15 cellular contexts compared by ENCODE assay signal in genomic region chr17:39639566-39640458, GRCh38. TPM values are rescaled to one million over a fixed set of nuclear protein-coding genes. Genes with fewer than 3 reads are reported as not detected.
DNase-seq lines count a peak whose midpoint lies in the region; ATAC-seq and TF ChIP-seq lines count a peak whose summit lies in the region.
"Had no signal": no experiment of that assay in that cellular context is flagged by ENCODE, and none has a peak within 500 bp of the region (broad histone marks: within the 10 kb centered on the region; RNA-seq: fewer than 3 reads in every experiment).

No MANE protein-coding gene starts in this region.

- ATAC-seq in naive thymus-derived CD8-positive, alpha-beta T cell: no peak
- ATAC-seq in HG02763 (IDR thresholded peaks at IDR 0.05; ENCODE audit: unreplicated experiment) (no peak), upper lobe of left lung (ENCODE audit: low FRiP score in 2 of 2) (no peak)
- ATAC-seq: heart right ventricle, left lobe of liver had no signal

- H2AK5ac ChIP-seq in H9 (ENCODE audit: insufficient read length, low read length): no peak overlapping the region

- POLR2A ChIA-PET in naive thymus-derived CD8-positive, alpha-beta T cell (lab: Charles Lee): interaction anchor here (0.5 to 4.0 kb wide), 5 partner anchors 12 to 383 kb away, joined by 3 to 26 read pairs (median 5); partner anchors contain the start of genes PNMT and TCAP

- H2BK120ac ChIP-seq in H9 (ENCODE audit: low read depth, low read length, poor library complexity, severe bottlenecking): no peak overlapping the region

- H3K23me2 ChIP-seq in H9 (ENCODE audit: insufficient read length, low read depth, low read length, poor library complexity, severe bottlenecking): peaks cover 9% of the 10 kb centered on the region

- no peak overlapping the region for H4K91ac ChIP-seq in H9 (ENCODE audit: insufficient read length, low read depth, low read length)

- DNase-seq in H9 (no peak), NCI-H146 (lab: John Stamatoyannopoulos, UW) (no peak), upper lobe of left lung (no peak)
- no peak for DNase-seq in naive thymus-derived CD8-positive, alpha-beta T cell
- DNase-seq in activated T-helper 2 cell treated with anti-CD3 and anti-CD28 coated beads, Interferon-gamma antibody, Interleukin-2, Interleukin-4, amounts not matched to agents 10 μg/mL and 5 μg/mL and 100 μg/mL, durations not matched to agents 14 hours and 24 hours and 36 hours (ENCODE audit: low spot score): no peak
- DNase-seq: activated CD4-positive, alpha-beta memory T cell treated with anti-CD3 and anti-CD28 coated beads, Interleukin-2, amount 10 ng/mL, durations not matched to agents 7 days and 5 days; activated naive CD4-positive, alpha-beta T cell treated with anti-CD3 and anti-CD28 coated beads, Interleukin-2, amount 10 ng/mL, durations not matched to agents 7 days and 5 days; heart right ventricle; SIG-M5 had no signal

- no peak overlapping the region for H3K23ac ChIP-seq in H9 (ENCODE audit: insufficient read length, low read depth, low read length)

- peaks cover 80 to 93% (median 87%) of the 10 kb centered on the region in 10 experiments for H3K4me1 ChIP-seq in BLaER1 treated with 17β-estradiol and CSF1 and Interleukin-3, amounts not matched to agents 10 nM and 100 nM
- peaks cover 9% of the 10 kb centered on the region; the same call in 1 of the 2 replicates for H3K4me1 ChIP-seq in H9 (ENCODE audit: insufficient read depth, low read length)
- peaks cover 64 to 85% (median 75%) of the 10 kb centered on the region in 4 donors for H3K4me1 ChIP-seq in upper lobe of left lung

- H4K8ac ChIP-seq in H9 (replicated peaks; ENCODE audit: insufficient read length, low read depth, low read length): no peak overlapping the region

- no peak for TF ChIP-seq POLR2A in upper lobe of left lung (IDR thresholded peaks at IDR 0.05)

- no peaks in the 10 kb centered on the region for H3K9me3 ChIP-seq in BLaER1 treated with 17β-estradiol and CSF1 and Interleukin-3, amounts not matched to agents 10 nM and 100 nM (replicated peaks in 1 of 11)
- no peaks in the 10 kb centered on the region for H3K9me3 ChIP-seq in H9 (ENCODE audit: control insufficient read depth, low read depth, low read length)
- H3K9me3 ChIP-seq in upper lobe of left lung: no peaks in the 10 kb centered on the region
- H3K9me3 ChIP-seq: heart right ventricle had no signal

- H3K36me3 ChIP-seq in BLaER1 treated with 17β-estradiol and CSF1 and Interleukin-3, amounts not matched to agents 10 nM and 100 nM: peaks cover 0 to 8% (median 1%) of the 10 kb centered on the region in 11 experiments; a peak in 4 of 22 replicates
- H3K36me3 ChIP-seq in upper lobe of left lung: no peaks in the 10 kb centered on the region
- H3K36me3 ChIP-seq: heart right ventricle had no signal

- no CpG with 5 or more reads among the region's 11 CpGs for WGBS in H9 (ENCODE audit: extremely low coverage, insufficient read length, low lambda C conversion rate)
- WGBS in upper lobe of left lung, 2 donors: 80 to 86% methylated on average over 9 to 11 of the region's 11 CpGs

- no peaks in the 10 kb centered on the region for H3K27me3 ChIP-seq in BLaER1 treated with 17β-estradiol and CSF1 and Interleukin-3, amounts not matched to agents 10 nM and 100 nM
- H3K27me3 ChIP-seq in H9 (ENCODE audit: insufficient read depth, low read length): no peaks in the 10 kb centered on the region
- H3K27me3 ChIP-seq in upper lobe of left lung: no peaks in the 10 kb centered on the region
- H3K27me3 ChIP-seq: heart right ventricle had no signal

- H3K9ac ChIP-seq in BLaER1 treated with 17β-estradiol and CSF1 and Interleukin-3, amounts not matched to agents 10 nM and 100 nM: peak overlapping the region in 7 of 11 experiments; percentile 14 to 96 (median 48); a peak in 9 of 22 replicates
- H3K9ac ChIP-seq in H9 (ENCODE audit: extremely low read depth, insufficient read length, low read length): no peak overlapping the region

- H3K4me1 Mint-ChIP-seq in H9 (peaks cover 64 to 66% of the 10 kb centered on the region in 2 experiments), brain (peaks cover 63% of the 10 kb centered on the region)
- H3K4me1 Mint-ChIP-seq in naive thymus-derived CD8-positive, alpha-beta T cell: peaks cover 53 to 85% (median 80%) of the 10 kb centered on the region in 4 donors
- peaks cover 29% of the 10 kb centered on the region for H3K4me1 Mint-ChIP-seq in activated T-helper 2 cell treated with anti-CD3 and anti-CD28 coated beads, Interferon-gamma antibody, Interleukin-2, Interleukin-4, amounts not matched to agents 10 μg/mL and 5 μg/mL and 100 μg/mL, durations not matched to agents 14 hours and 24 hours and 36 hours (ENCODE audit: low read depth)

- TF ChIP-seq CTCF in H9 (conservative IDR thresholded peaks at IDR 0.05) (no peak), brain (conservative IDR thresholded peaks at IDR 0.05) (no peak), upper lobe of left lung (IDR thresholded peaks at IDR 0.05) (no peak)

- H3K4ac ChIP-seq in H9 (ENCODE audit: low read depth, low read length): no peak overlapping the region

- H2AFZ ChIP-seq in H9 (ENCODE audit: low read length): no peak overlapping the region

- no peak overlapping the region for H3K18ac ChIP-seq in H9 (ENCODE audit: insufficient read length, low read depth, low read length)

- H3T11ph ChIP-seq in H9 (ENCODE audit: low read length): no peak overlapping the region

- H3K27ac ChIP-seq in BLaER1 treated with 17β-estradiol and CSF1 and Interleukin-3, amounts not matched to agents 10 nM and 100 nM: peak overlapping the region in 2 of 11 experiments; percentile 3 to 7; a peak in 3 of 22 replicates
- H3K27ac ChIP-seq in H9 (ENCODE audit: insufficient read length, low read depth, low read length) (no peak overlapping the region), upper lobe of left lung (peak overlapping the region in 2 of 4 donors; percentile 16 to 46)

- H2BK5ac ChIP-seq in H9 (ENCODE audit: insufficient read length, low read length): no peak overlapping the region

- H4K20me1 ChIP-seq in BLaER1 treated with 17β-estradiol and CSF1 and Interleukin-3, amounts not matched to agents 10 nM and 100 nM: peaks cover 52 to 73% (median 67%) of the 10 kb centered on the region in 11 experiments
- H4K20me1 ChIP-seq in H9 (ENCODE audit: control insufficient read depth, insufficient read depth, insufficient read length): no peaks in the 10 kb centered on the region

- no peaks in the 10 kb centered on the region for H3K79me1 ChIP-seq in H9 (ENCODE audit: insufficient read depth, low read depth, low read length, poor library complexity, severe bottlenecking)

- H3K4me2 ChIP-seq in BLaER1 treated with 17β-estradiol and CSF1 and Interleukin-3, amounts not matched to agents 10 nM and 100 nM: peak overlapping the region; percentile 30 to 99 (median 96); a peak in 21 of 22 replicates
- no peak overlapping the region for H3K4me2 ChIP-seq in H9 (ENCODE audit: insufficient read depth, insufficient read length, low read length)

- intact Hi-C loops in activated T-helper 2 cell treated with anti-CD3 and anti-CD28 coated beads, Interferon-gamma antibody, Interleukin-2, Interleukin-4, amounts not matched to agents 10 μg/mL and 5 μg/mL and 100 μg/mL, durations not matched to agents 14 hours and 24 hours and 36 hours (cut with micrococcal nuclease): loop anchor here (5.0 kb wide), 1 partner anchor 112 kb away; no protein-coding TSS in a partner anchor

- H3K36me3 Mint-ChIP-seq in H9 (ENCODE audit: insufficient read depth in 1 of 3, low read depth in 3 of 3) (peaks cover 0 to 3% (median 0%) of the 10 kb centered on the region in 3 experiments; a peak in 3 of 7 replicates), brain (no peaks in the 10 kb centered on the region)
- H3K36me3 Mint-ChIP-seq in naive thymus-derived CD8-positive, alpha-beta T cell: peaks cover 0 to 4% (median 0%) of the 10 kb centered on the region in 3 donors
- H3K36me3 Mint-ChIP-seq in activated T-helper 2 cell treated with anti-CD3 and anti-CD28 coated beads, Interferon-gamma antibody, Interleukin-2, Interleukin-4, amounts not matched to agents 10 μg/mL and 5 μg/mL and 100 μg/mL, durations not matched to agents 14 hours and 24 hours and 36 hours (ENCODE audit: low read depth): peaks cover 2% of the 10 kb centered on the region

- no peak overlapping the region for H3K14ac ChIP-seq in H9 (ENCODE audit: insufficient read depth, low read length)

- no peak overlapping the region for H2BK12ac ChIP-seq in H9 (ENCODE audit: insufficient read length, low read depth, low read length)

- H3K27me3 Mint-ChIP-seq in H9 (ENCODE audit: low read depth) (no peaks in the 10 kb centered on the region), brain (peaks cover 5% of the 10 kb centered on the region)
- H3K27me3 Mint-ChIP-seq in naive thymus-derived CD8-positive, alpha-beta T cell: no peaks in the 10 kb centered on the region
- no peaks in the 10 kb centered on the region for H3K27me3 Mint-ChIP-seq in activated T-helper 2 cell treated with anti-CD3 and anti-CD28 coated beads, Interferon-gamma antibody, Interleukin-2, Interleukin-4, amounts not matched to agents 10 μg/mL and 5 μg/mL and 100 μg/mL, durations not matched to agents 14 hours and 24 hours and 36 hours (ENCODE audit: low read depth)
- H3K27me3 Mint-ChIP-seq: activated CD4-positive, alpha-beta memory T cell treated with anti-CD3 and anti-CD28 coated beads, Interleukin-2, amount 10 ng/mL, durations not matched to agents 7 days and 5 days; activated naive CD4-positive, alpha-beta T cell treated with anti-CD3 and anti-CD28 coated beads, Interleukin-2, amount 10 ng/mL, durations not matched to agents 7 days and 5 days had no signal

- H3K4me3 Mint-ChIP-seq in H9: peak overlapping the region in 1 of 2 experiments; percentile 61; a peak in 3 of 5 replicates
- H3K4me3 Mint-ChIP-seq in brain: peak overlapping the region; percentile 47 to 76 (median 57)
- H3K4me3 Mint-ChIP-seq in naive thymus-derived CD8-positive, alpha-beta T cell: peak overlapping the region in 9 of 10 donors; percentile 28 to 88 (median 65)
- no peak overlapping the region for H3K4me3 Mint-ChIP-seq in activated T-helper 2 cell treated with anti-CD3 and anti-CD28 coated beads, Interferon-gamma antibody, Interleukin-2, Interleukin-4, amounts not matched to agents 10 μg/mL and 5 μg/mL and 100 μg/mL, durations not matched to agents 14 hours and 24 hours and 36 hours (ENCODE audit: low read depth)
- H3K4me3 Mint-ChIP-seq: activated CD4-positive, alpha-beta memory T cell treated with anti-CD3 and anti-CD28 coated beads, Interleukin-2, amount 10 ng/mL, durations not matched to agents 7 days and 5 days had no signal

- H3K9me3 Mint-ChIP-seq in H9: no peaks in the 10 kb centered on the region
- H3K9me3 Mint-ChIP-seq in brain: no peaks in the 10 kb centered on the region
- no peaks in the 10 kb centered on the region for H3K9me3 Mint-ChIP-seq in naive thymus-derived CD8-positive, alpha-beta T cell
- H3K9me3 Mint-ChIP-seq in activated T-helper 2 cell treated with anti-CD3 and anti-CD28 coated beads, Interferon-gamma antibody, Interleukin-2, Interleukin-4, amounts not matched to agents 10 μg/mL and 5 μg/mL and 100 μg/mL, durations not matched to agents 14 hours and 24 hours and 36 hours: no peaks in the 10 kb centered on the region
- H3K9me3 Mint-ChIP-seq: activated CD4-positive, alpha-beta memory T cell treated with anti-CD3 and anti-CD28 coated beads, Interleukin-2, amount 10 ng/mL, durations not matched to agents 7 days and 5 days; activated naive CD4-positive, alpha-beta T cell treated with anti-CD3 and anti-CD28 coated beads, Interleukin-2, amount 10 ng/mL, durations not matched to agents 7 days and 5 days had no signal

- no peak overlapping the region for H3K56ac ChIP-seq in H9 (ENCODE audit: insufficient read length, low read depth, low read length)

- no peaks in the 10 kb centered on the region; the same call in 1 of the 2 replicates for H3K79me2 ChIP-seq in H9 (ENCODE audit: insufficient read depth, low read length)

- no peak for TF ChIP-seq EP300 in upper lobe of left lung (IDR thresholded peaks at IDR 0.05)

- H3K27ac Mint-ChIP-seq in H9 (peak overlapping the region; percentile 58 to 75 (median 72); a peak in 6 of 7 replicates), brain (peak overlapping the region in 4 of 5 experiments; percentile 6 to 52 (median 30))
- H3K27ac Mint-ChIP-seq in naive thymus-derived CD8-positive, alpha-beta T cell: peak overlapping the region; percentile 15 to 85 (median 60)
- H3K27ac Mint-ChIP-seq in activated T-helper 2 cell treated with anti-CD3 and anti-CD28 coated beads, Interferon-gamma antibody, Interleukin-2, Interleukin-4, amounts not matched to agents 10 μg/mL and 5 μg/mL and 100 μg/mL, durations not matched to agents 14 hours and 24 hours and 36 hours: no peak overlapping the region
- H3K27ac Mint-ChIP-seq: activated CD4-positive, alpha-beta memory T cell treated with anti-CD3 and anti-CD28 coated beads, Interleukin-2, amount 10 ng/mL, durations not matched to agents 7 days and 5 days; activated naive CD4-positive, alpha-beta T cell treated with anti-CD3 and anti-CD28 coated beads, Interleukin-2, amount 10 ng/mL, durations not matched to agents 7 days and 5 days had no signal

- H2BK15ac ChIP-seq in H9 (ENCODE audit: low read depth, low read length): no peak overlapping the region

- peak overlapping the region in 3 of 10 experiments; percentile 9 to 87 (median 22); a peak in 2 of 20 replicates for H3K4me3 ChIP-seq in BLaER1 treated with 17β-estradiol and CSF1 and Interleukin-3, amounts not matched to agents 10 nM and 100 nM
- H3K4me3 ChIP-seq in upper lobe of left lung: peak overlapping the region in 1 of 4 donors; percentile 0
- H3K4me3 ChIP-seq: heart right ventricle, skin epidermis had no signal

- no peak overlapping the region for H4K5ac ChIP-seq in H9 (ENCODE audit: insufficient read length, low read depth, low read length)

- no peak overlapping the region for H2BK20ac ChIP-seq in H9 (ENCODE audit: low read depth, low read length, poor library complexity, severe bottlenecking)

RNA-seq across cellular contexts. Expression of gene STARD3, which starts 2.9 kb away (rescaled TPM):
- total RNA-seq in H9 (2021): 48.2 and 51.3 TPM in 2 replicates
- polyA plus RNA-seq in brain (ENCODE audit: insufficient read depth, low read depth, low replicate concordance): 53.8 TPM
- 100 to 1,000 TPM; 154 to 167 TPM for total RNA-seq in naive thymus-derived CD8-positive, alpha-beta T cell
- polyA plus RNA-seq in naive thymus-derived CD8-positive, alpha-beta T cell: 10 to 100 TPM; 37.4 to 51.6 (median 43.0) TPM
- total RNA-seq in activated T-helper 2 cell treated with anti-CD3 and anti-CD28 coated beads, Interferon-gamma antibody, Interleukin-2, Interleukin-4, amounts not matched to agents 10 μg/mL and 5 μg/mL and 100 μg/mL, durations not matched to agents 14 hours and 24 hours and 36 hours: 51.5 and 54.4 TPM in 2 replicates
- total RNA-seq in upper lobe of left lung: 100 to 1,000 TPM in 2 of 6 donors, 10 to 100 TPM in 4; 27.5 to 315 (median 84.1) TPM

RNA-seq across cellular contexts. Expression of gene PPP1R1B, which starts 13.1 kb away (rescaled TPM):
- total RNA-seq in H9 (2021): 14.7 and 15.5 TPM in 2 replicates
- 154 TPM for polyA plus RNA-seq in brain (ENCODE audit: insufficient read depth, low read depth, low replicate concordance)
- not detected for total RNA-seq in naive thymus-derived CD8-positive, alpha-beta T cell
- polyA plus RNA-seq in naive thymus-derived CD8-positive, alpha-beta T cell: not detected
- total RNA-seq in activated T-helper 2 cell treated with anti-CD3 and anti-CD28 coated beads, Interferon-gamma antibody, Interleukin-2, Interleukin-4, amounts not matched to agents 10 μg/mL and 5 μg/mL and 100 μg/mL, durations not matched to agents 14 hours and 24 hours and 36 hours: not detected in 2 replicates
- 10 to 100 TPM; 10.9 to 22.4 (median 13.8) TPM for total RNA-seq in upper lobe of left lung
- total RNA-seq: activated CD4-positive, alpha-beta memory T cell treated with anti-CD3 and anti-CD28 coated beads, Interleukin-2, amount 10 ng/mL, durations not matched to agents 7 days and 5 days had no signal

RNA-seq across cellular contexts. Expression of gene TCAP, which starts 25.3 kb away (rescaled TPM):
- total RNA-seq in H9 (2021) (2.1 and 2.5 TPM in 2 replicates), upper lobe of left lung (1 to 10 TPM in 5 of 6 donors, under 1 TPM in 1; 0.39 to 4.2 (median 2.5) TPM)
- 2.1 TPM for polyA plus RNA-seq in brain (ENCODE audit: insufficient read depth, low read depth, low replicate concordance)
- total RNA-seq in naive thymus-derived CD8-positive, alpha-beta T cell: 10 to 100 TPM in 1 of 2 experiments, 1 to 10 TPM in 1; 8.5 to 10.3 TPM
- under 1 TPM in 1 of 3 donors, not detected in 2; 0.11 TPM for polyA plus RNA-seq in naive thymus-derived CD8-positive, alpha-beta T cell
- total RNA-seq in activated T-helper 2 cell treated with anti-CD3 and anti-CD28 coated beads, Interferon-gamma antibody, Interleukin-2, Interleukin-4, amounts not matched to agents 10 μg/mL and 5 μg/mL and 100 μg/mL, durations not matched to agents 14 hours and 24 hours and 36 hours: 0.76 and 0.87 TPM in 2 replicates

RNA-seq across cellular contexts. Expression of gene PNMT, which starts 28.4 kb away (rescaled TPM):
- total RNA-seq in H9 (2021) (2.1 and 2.3 TPM in 2 replicates), upper lobe of left lung (10 to 100 TPM in 3 of 6 donors, 1 to 10 TPM in 3; 3.1 to 21.3 (median 7.0) TPM)
- 2.9 TPM for polyA plus RNA-seq in brain (ENCODE audit: insufficient read depth, low read depth, low replicate concordance)
- 1 to 10 TPM in 1 of 2 experiments, under 1 TPM in 1; 0.91 to 1.2 TPM for total RNA-seq in naive thymus-derived CD8-positive, alpha-beta T cell
- polyA plus RNA-seq in naive thymus-derived CD8-positive, alpha-beta T cell: under 1 TPM in 2 of 3 donors, not detected in 1; 0.43 to 0.64 TPM
- total RNA-seq in activated T-helper 2 cell treated with anti-CD3 and anti-CD28 coated beads, Interferon-gamma antibody, Interleukin-2, Interleukin-4, amounts not matched to agents 10 μg/mL and 5 μg/mL and 100 μg/mL, durations not matched to agents 14 hours and 24 hours and 36 hours: not detected in 2 replicates
- total RNA-seq: activated CD4-positive, alpha-beta memory T cell treated with anti-CD3 and anti-CD28 coated beads, Interleukin-2, amount 10 ng/mL, durations not matched to agents 7 days and 5 days had no signal

RNA-seq across cellular contexts. Expression of gene NEUROD2, which starts 32.1 kb away (rescaled TPM):
- total RNA-seq in H9 (2021): not detected in 2 replicates
- 8.1 TPM for polyA plus RNA-seq in brain (ENCODE audit: insufficient read depth, low read depth, low replicate concordance)
- total RNA-seq in naive thymus-derived CD8-positive, alpha-beta T cell: not detected
- polyA plus RNA-seq in naive thymus-derived CD8-positive, alpha-beta T cell: not detected
- not detected in 2 replicates for total RNA-seq in activated T-helper 2 cell treated with anti-CD3 and anti-CD28 coated beads, Interferon-gamma antibody, Interleukin-2, Interleukin-4, amounts not matched to agents 10 μg/mL and 5 μg/mL and 100 μg/mL, durations not matched to agents 14 hours and 24 hours and 36 hours
- not detected for total RNA-seq in upper lobe of left lung
- total RNA-seq: activated CD4-positive, alpha-beta memory T cell treated with anti-CD3 and anti-CD28 coated beads, Interleukin-2, amount 10 ng/mL, durations not matched to agents 7 days and 5 days; chondrocyte; heart right ventricle; left lobe of liver had no signal
- polyA plus RNA-seq: heart right ventricle had no signal

Comparison
In these comparisons a context has a peak if more than half of its experiments do, and no peak if none do; other contexts are left out.
1. RNA of gene PPP1R1B, which starts 13.1 kb away (total RNA-seq): 10.9 to 22.4 TPM in upper lobe of left lung and 14.7 to 15.5 TPM in H9; not detected in naive thymus-derived CD8-positive, alpha-beta T cell and not detected in activated T-helper 2 cell treated with anti-CD3 and anti-CD28 coated beads, Interferon-gamma antibody, Interleukin-2, Interleukin-4, amounts not matched to agents 10 μg/mL and 5 μg/mL and 100 μg/mL, durations not matched to agents 14 hours and 24 hours and 36 hours; every median in the first group is over 10 times any median in the second.